1 cellular context compared by ENCODE assay signal in genomic region chr9:134809296-134809695, GRCh38.
TF ChIP-seq lines count a peak whose summit lies in the region.

No MANE protein-coding gene starts in this region.

TF ChIP-seq in HepG2, 621 proteins besides CTCF, POLR2A, EP300 and RAD21 (continued from another document):
- no peak for TF ChIP-seq HIC2 (CRISPR knock-in tag; IDR thresholded peaks at IDR 0.05; ENCODE audit: low read depth)
- TF ChIP-seq GATAD1 (CRISPR knock-in tag; IDR thresholded peaks at IDR 0.05), result no peak
- TF ChIP-seq NFIC (IDR thresholded peaks at IDR 0.05; ENCODE audit: low read length), result no peak
- TF ChIP-seq SIX1 (CRISPR knock-in tag; IDR thresholded peaks at IDR 0.05; ENCODE audit: borderline replicate concordance), result no peak
- no peak for TF ChIP-seq CENPT (CRISPR knock-in tag; IDR thresholded peaks at IDR 0.05; ENCODE audit: low read depth)
- TF ChIP-seq ZNF639 (CRISPR knock-in tag; conservative IDR thresholded peaks at IDR 0.05), result no peak
